Comparison of ENCODE assay signal across 22 cellular contexts in genomic region chr10:806451-807162, GRCh38.
DNase-seq lines count a peak whose midpoint lies in the region; ATAC-seq, FAIRE-seq and TF ChIP-seq lines count a peak whose summit lies in the region.
"Had no signal": no experiment of that assay in that cellular context is flagged by ENCODE, and none has a peak within 500 bp of the region (broad histone marks: within the 10 kb centered on the region; RNA-seq: fewer than 3 reads in every experiment).

No MANE protein-coding gene starts in this region.

- H3K27ac Mint-ChIP-seq in Calu3 (ENCODE audit: unreplicated experiment) = peak overlapping the region; percentile 32
- H3K27ac Mint-ChIP-seq in central memory CD8-positive, alpha-beta T cell (ENCODE audit: low read depth) = peak overlapping the region; percentile 70
- H3K27ac Mint-ChIP-seq in neural crest cell (ENCODE audit: unreplicated experiment) = peak overlapping the region; percentile 7
- no peak overlapping the region for H3K27ac Mint-ChIP-seq in neural progenitor cell
- H3K27ac Mint-ChIP-seq: activated CD4-positive, alpha-beta memory T cell treated with anti-CD3 and anti-CD28 coated beads for 36 hours had no signal

- DNase-seq in Calu3 (no peak), neural crest cell (ENCODE audit: low read depth, low spot score) (no peak), neural progenitor cell (ENCODE audit: low spot score) (no peak), urothelium cell line (ENCODE audit: low spot score) (no peak)
- no peak for DNase-seq in central memory CD8-positive, alpha-beta T cell (ENCODE audit: low spot score in 2 of 2)
- DNase-seq: activated CD4-positive, alpha-beta memory T cell treated with anti-CD3 and anti-CD28 coated beads for 36 hours; activated CD4-positive, CD25-positive, alpha-beta regulatory T cell; CD4-positive, CD25-positive, alpha-beta regulatory T cell; cerebellar nuclear complex; DMS153; heart left ventricle; mammary epithelial cell; NCI-H1105; NCI-H2081; NCI-H446 treated with DMSO at 0.1 percent for 48 hours; SHP77 treated with DMSO at 0.1 percent for 48 hours; stimulated activated CD4-positive, alpha-beta T cell treated with anti-CD3 and anti-CD28 coated beads, Interleukin-4, amount 100 ng/mL, for 24 hours; stimulated activated naive CD4-positive, alpha-beta T cell treated with Interleukin-2 at 50 U/mL for 16 hours had no signal

- peaks cover 94% of the 10 kb centered on the region for H4K20me1 ChIP-seq in BLaER1
- peaks cover 4% of the 10 kb centered on the region for H4K20me1 ChIP-seq in neural progenitor cell (ENCODE audit: low read depth)

- peaks cover 53% of the 10 kb centered on the region for H3K4me1 ChIP-seq in BLaER1
- no peaks in the 10 kb centered on the region for H3K4me1 ChIP-seq in neural progenitor cell

- H3K4me3 Mint-ChIP-seq in Calu3 (ENCODE audit: low read depth, unreplicated experiment) (no peak overlapping the region), neural crest cell (no peak overlapping the region), neural progenitor cell (no peak overlapping the region)
- H3K4me3 Mint-ChIP-seq in central memory CD8-positive, alpha-beta T cell = no peak overlapping the region
- H3K4me3 Mint-ChIP-seq: activated CD4-positive, alpha-beta memory T cell treated with anti-CD3 and anti-CD28 coated beads for 36 hours; CD4-positive, CD25-positive, alpha-beta regulatory T cell had no signal

- no peaks in the 10 kb centered on the region for H3K4me1 Mint-ChIP-seq in Calu3 (ENCODE audit: low read depth, unreplicated experiment)
- peaks cover 7% of the 10 kb centered on the region for H3K4me1 Mint-ChIP-seq in central memory CD8-positive, alpha-beta T cell
- no peaks in the 10 kb centered on the region for H3K4me1 Mint-ChIP-seq in neural crest cell
- no peaks in the 10 kb centered on the region for H3K4me1 Mint-ChIP-seq in neural progenitor cell

- H3K4me2 ChIP-seq in BLaER1 (peak overlapping the region; percentile 89), neural progenitor cell (no peak overlapping the region)

- no peak overlapping the region for H3K9ac ChIP-seq in BLaER1
- H3K9ac ChIP-seq in neural progenitor cell = no peak overlapping the region

- H2AFZ ChIP-seq in neural progenitor cell (replicated peaks) = no peak overlapping the region

- intact Hi-C loops in Calu3 (cut with micrococcal nuclease; ENCODE audit: unreplicated experiment) = no loop called here

- no peaks in the 10 kb centered on the region for H3K27me3 Mint-ChIP-seq in Calu3 (ENCODE audit: unreplicated experiment)
- H3K27me3 Mint-ChIP-seq in central memory CD8-positive, alpha-beta T cell = no peaks in the 10 kb centered on the region
- H3K27me3 Mint-ChIP-seq in neural crest cell (ENCODE audit: low read depth) = no peaks in the 10 kb centered on the region
- peaks cover 5% of the 10 kb centered on the region for H3K27me3 Mint-ChIP-seq in neural progenitor cell (ENCODE audit: insufficient read depth, low read depth)
- H3K27me3 Mint-ChIP-seq: activated CD4-positive, alpha-beta memory T cell treated with anti-CD3 and anti-CD28 coated beads for 36 hours; CD4-positive, CD25-positive, alpha-beta regulatory T cell had no signal

- H3K36me3 Mint-ChIP-seq in Calu3 (ENCODE audit: insufficient read depth, unreplicated experiment) (peaks cover 83% of the 10 kb centered on the region), neural crest cell (ENCODE audit: low read depth) (peaks cover 16% of the 10 kb centered on the region), neural progenitor cell (peaks cover 11% of the 10 kb centered on the region)
- H3K36me3 Mint-ChIP-seq in central memory CD8-positive, alpha-beta T cell (ENCODE audit: insufficient read depth) = peaks cover 18% of the 10 kb centered on the region

- H3K36me3 ChIP-seq in BLaER1 (peaks cover 55% of the 10 kb centered on the region), neural progenitor cell (peaks cover 8% of the 10 kb centered on the region)

- no peak for FAIRE-seq in urothelium cell line (lab: Jason Lieb, UNC)

- peaks cover 11% of the 10 kb centered on the region for H3F3A ChIP-seq in neural progenitor cell (ENCODE audit: low read depth)

- CTCF ChIA-PET in Calu3 (lab: Charles Lee) = interaction anchor here (0.6 to 0.7 kb wide), 2 partner anchors 246 to 248 kb away, joined by 3 to 5 read pairs; no protein-coding TSS in a partner anchor

- BruUV-seq in Calu3 (replicated peaks; lab: Mats Ljungman, UMichigan) = no TSS peak

- H3K9me3 Mint-ChIP-seq in Calu3 (ENCODE audit: low read depth, unreplicated experiment) (no peaks in the 10 kb centered on the region), neural crest cell (no peaks in the 10 kb centered on the region), neural progenitor cell (no peaks in the 10 kb centered on the region)
- H3K9me3 Mint-ChIP-seq in central memory CD8-positive, alpha-beta T cell = no peaks in the 10 kb centered on the region
- H3K9me3 Mint-ChIP-seq: activated CD4-positive, alpha-beta memory T cell treated with anti-CD3 and anti-CD28 coated beads for 36 hours; activated naive CD4-positive, alpha-beta T cell treated with anti-CD3 and anti-CD28 coated beads, Interleukin-2, amount 50 U/mL, for 72 hours had no signal

- ATAC-seq in central memory CD8-positive, alpha-beta T cell (replicated peaks; ENCODE audit: extremely low read depth, poor library complexity, severe bottlenecking) = no peak
- no peak for ATAC-seq in HG02763 (IDR thresholded peaks at IDR 0.05; ENCODE audit: unreplicated experiment)
- ATAC-seq: heart left ventricle had no signal

- no peaks in the 10 kb centered on the region for H3K27me3 ChIP-seq in BLaER1
- no peaks in the 10 kb centered on the region for H3K27me3 ChIP-seq in neural progenitor cell
- H3K27me3 ChIP-seq: heart left ventricle, right atrium auricular region had no signal

- H3K4me3 ChIP-seq in BLaER1 (no peak overlapping the region), neural progenitor cell (no peak overlapping the region)
- H3K4me3 ChIP-seq: heart left ventricle, right atrium auricular region had no signal

- no peak overlapping the region for H3K27ac ChIP-seq in BLaER1
- no peak overlapping the region for H3K27ac ChIP-seq in neural progenitor cell
- H3K27ac ChIP-seq: heart left ventricle, right atrium auricular region had no signal

- no peak for TF ChIP-seq CTCF in Calu3 (IDR thresholded peaks at IDR 0.05; ENCODE audit: unreplicated experiment)
- no peak for TF ChIP-seq CTCF in neural crest cell (conservative IDR thresholded peaks at IDR 0.05)
- TF ChIP-seq CTCF in neural progenitor cell (IDR thresholded peaks at IDR 0.05) = no peak

- H3K9me3 ChIP-seq in BLaER1 (no peaks in the 10 kb centered on the region), neural progenitor cell (ENCODE audit: low read depth) (no peaks in the 10 kb centered on the region)
- H3K9me3 ChIP-seq: heart left ventricle, right atrium auricular region had no signal

- no peaks in the 10 kb centered on the region for H3K79me2 ChIP-seq in neural progenitor cell (ENCODE audit: low read depth)
